1 cellular context compared by ENCODE assay signal in the genomic region with DNA sequence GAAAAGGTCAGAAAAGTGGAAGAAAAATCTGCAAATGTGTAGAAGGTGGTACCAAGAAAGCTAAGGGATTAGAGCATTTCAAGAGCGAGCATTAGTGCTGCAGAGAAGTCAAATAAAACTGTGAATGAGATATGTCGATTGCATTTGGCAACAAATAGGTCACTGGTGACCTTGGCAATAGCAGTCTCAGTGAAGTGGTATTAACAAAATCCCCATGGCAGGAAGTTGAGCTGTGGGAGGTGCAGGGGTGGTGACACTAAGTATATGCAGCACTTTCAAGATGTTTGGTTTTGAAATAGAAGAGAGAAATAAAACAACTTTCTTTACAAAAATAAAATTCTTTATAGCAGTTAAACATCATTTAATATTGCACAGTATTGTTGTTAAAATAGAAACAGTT.
TF ChIP-seq lines count a peak whose summit lies in the region.

No MANE protein-coding gene starts in this region.

TF ChIP-seq in GM23338, 12 proteins besides CTCF, POLR2A, EP300 and RAD21:
- TF ChIP-seq, protein P1, sequence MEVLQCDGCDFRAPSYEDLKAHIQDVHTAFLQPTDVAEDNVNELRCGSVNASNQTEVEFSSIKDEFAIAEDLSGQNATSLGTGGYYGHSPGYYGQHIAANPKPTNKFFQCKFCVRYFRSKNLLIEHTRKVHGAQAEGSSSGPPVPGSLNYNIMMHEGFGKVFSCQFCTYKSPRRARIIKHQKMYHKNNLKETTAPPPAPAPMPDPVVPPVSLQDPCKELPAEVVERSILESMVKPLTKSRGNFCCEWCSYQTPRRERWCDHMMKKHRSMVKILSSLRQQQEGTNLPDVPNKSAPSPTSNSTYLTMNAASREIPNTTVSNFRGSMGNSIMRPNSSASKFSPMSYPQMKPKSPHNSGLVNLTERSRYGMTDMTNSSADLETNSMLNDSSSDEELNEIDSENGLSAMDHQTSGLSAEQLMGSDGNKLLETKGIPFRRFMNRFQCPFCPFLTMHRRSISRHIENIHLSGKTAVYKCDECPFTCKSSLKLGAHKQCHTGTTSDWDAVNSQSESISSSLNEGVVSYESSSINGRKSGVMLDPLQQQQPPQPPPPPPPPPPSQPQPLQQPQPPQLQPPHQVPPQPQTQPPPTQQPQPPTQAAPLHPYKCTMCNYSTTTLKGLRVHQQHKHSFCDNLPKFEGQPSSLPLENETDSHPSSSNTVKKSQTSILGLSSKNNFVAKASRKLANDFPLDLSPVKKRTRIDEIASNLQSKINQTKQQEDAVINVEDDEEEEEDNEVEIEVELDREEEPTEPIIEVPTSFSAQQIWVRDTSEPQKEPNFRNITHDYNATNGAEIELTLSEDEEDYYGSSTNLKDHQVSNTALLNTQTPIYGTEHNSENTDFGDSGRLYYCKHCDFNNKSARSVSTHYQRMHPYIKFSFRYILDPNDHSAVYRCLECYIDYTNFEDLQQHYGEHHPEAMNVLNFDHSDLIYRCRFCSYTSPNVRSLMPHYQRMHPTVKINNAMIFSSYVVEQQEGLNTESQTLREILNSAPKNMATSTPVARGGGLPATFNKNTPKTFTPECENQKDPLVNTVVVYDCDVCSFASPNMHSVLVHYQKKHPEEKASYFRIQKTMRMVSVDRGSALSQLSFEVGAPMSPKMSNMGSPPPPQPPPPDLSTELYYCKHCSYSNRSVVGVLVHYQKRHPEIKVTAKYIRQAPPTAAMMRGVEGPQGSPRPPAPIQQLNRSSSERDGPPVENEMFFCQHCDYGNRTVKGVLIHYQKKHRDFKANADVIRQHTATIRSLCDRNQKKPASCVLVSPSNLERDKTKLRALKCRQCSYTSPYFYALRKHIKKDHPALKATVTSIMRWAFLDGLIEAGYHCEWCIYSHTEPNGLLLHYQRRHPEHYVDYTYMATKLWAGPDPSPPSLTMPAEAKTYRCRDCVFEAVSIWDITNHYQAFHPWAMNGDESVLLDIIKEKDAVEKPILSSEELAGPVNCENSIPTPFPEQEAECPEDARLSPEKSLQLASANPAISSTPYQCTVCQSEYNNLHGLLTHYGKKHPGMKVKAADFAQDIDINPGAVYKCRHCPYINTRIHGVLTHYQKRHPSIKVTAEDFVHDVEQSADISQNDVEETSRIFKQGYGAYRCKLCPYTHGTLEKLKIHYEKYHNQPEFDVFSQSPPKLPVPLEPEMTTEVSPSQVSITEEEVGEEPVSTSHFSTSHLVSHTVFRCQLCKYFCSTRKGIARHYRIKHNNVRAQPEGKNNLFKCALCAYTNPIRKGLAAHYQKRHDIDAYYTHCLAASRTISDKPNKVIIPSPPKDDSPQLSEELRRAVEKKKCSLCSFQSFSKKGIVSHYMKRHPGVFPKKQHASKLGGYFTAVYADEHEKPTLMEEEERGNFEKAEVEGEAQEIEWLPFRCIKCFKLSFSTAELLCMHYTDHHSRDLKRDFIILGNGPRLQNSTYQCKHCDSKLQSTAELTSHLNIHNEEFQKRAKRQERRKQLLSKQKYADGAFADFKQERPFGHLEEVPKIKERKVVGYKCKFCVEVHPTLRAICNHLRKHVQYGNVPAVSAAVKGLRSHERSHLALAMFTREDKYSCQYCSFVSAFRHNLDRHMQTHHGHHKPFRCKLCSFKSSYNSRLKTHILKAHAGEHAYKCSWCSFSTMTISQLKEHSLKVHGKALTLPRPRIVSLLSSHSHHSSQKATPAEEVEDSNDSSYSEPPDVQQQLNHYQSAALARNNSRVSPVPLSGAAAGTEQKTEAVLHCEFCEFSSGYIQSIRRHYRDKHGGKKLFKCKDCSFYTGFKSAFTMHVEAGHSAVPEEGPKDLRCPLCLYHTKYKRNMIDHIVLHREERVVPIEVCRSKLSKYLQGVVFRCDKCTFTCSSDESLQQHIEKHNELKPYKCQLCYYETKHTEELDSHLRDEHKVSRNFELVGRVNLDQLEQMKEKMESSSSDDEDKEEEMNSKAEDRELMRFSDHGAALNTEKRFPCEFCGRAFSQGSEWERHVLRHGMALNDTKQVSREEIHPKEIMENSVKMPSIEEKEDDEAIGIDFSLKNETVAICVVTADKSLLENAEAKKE (CRISPR knock-in tag; IDR thresholded peaks at IDR 0.05): no peak
- TF ChIP-seq POLR2AphosphoS5 (IDR thresholded peaks at IDR 0.05; ENCODE audit: low read depth) (no peak), ZNF114 (CRISPR knock-in tag; IDR thresholded peaks at IDR 0.05) (no peak), NANOG (IDR thresholded peaks at IDR 0.05; ENCODE audit: borderline replicate concordance) (no peak), EZH2phosphoT487 (IDR thresholded peaks at IDR 0.05; ENCODE audit: unreplicated experiment) (no peak), STAT1 (IDR thresholded peaks at IDR 0.05; ENCODE audit: unreplicated experiment) (no peak), ZNF331 (CRISPR knock-in tag; IDR thresholded peaks at IDR 0.05; ENCODE audit: low read depth) (no peak), EZH2 (IDR thresholded peaks at IDR 0.05; ENCODE audit: low read depth, unreplicated experiment) (no peak), CREB1 (CRISPR knock-in tag; IDR thresholded peaks at IDR 0.05; ENCODE audit: low read depth) (no peak), JUNB (IDR thresholded peaks at IDR 0.05; ENCODE audit: unreplicated experiment) (no peak)
- TF ChIP-seq, protein P2, sequence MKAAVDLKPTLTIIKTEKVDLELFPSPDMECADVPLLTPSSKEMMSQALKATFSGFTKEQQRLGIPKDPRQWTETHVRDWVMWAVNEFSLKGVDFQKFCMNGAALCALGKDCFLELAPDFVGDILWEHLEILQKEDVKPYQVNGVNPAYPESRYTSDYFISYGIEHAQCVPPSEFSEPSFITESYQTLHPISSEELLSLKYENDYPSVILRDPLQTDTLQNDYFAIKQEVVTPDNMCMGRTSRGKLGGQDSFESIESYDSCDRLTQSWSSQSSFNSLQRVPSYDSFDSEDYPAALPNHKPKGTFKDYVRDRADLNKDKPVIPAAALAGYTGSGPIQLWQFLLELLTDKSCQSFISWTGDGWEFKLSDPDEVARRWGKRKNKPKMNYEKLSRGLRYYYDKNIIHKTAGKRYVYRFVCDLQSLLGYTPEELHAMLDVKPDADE (IDR thresholded peaks at IDR 0.05): no peak
- TF ChIP-seq, protein P3, sequence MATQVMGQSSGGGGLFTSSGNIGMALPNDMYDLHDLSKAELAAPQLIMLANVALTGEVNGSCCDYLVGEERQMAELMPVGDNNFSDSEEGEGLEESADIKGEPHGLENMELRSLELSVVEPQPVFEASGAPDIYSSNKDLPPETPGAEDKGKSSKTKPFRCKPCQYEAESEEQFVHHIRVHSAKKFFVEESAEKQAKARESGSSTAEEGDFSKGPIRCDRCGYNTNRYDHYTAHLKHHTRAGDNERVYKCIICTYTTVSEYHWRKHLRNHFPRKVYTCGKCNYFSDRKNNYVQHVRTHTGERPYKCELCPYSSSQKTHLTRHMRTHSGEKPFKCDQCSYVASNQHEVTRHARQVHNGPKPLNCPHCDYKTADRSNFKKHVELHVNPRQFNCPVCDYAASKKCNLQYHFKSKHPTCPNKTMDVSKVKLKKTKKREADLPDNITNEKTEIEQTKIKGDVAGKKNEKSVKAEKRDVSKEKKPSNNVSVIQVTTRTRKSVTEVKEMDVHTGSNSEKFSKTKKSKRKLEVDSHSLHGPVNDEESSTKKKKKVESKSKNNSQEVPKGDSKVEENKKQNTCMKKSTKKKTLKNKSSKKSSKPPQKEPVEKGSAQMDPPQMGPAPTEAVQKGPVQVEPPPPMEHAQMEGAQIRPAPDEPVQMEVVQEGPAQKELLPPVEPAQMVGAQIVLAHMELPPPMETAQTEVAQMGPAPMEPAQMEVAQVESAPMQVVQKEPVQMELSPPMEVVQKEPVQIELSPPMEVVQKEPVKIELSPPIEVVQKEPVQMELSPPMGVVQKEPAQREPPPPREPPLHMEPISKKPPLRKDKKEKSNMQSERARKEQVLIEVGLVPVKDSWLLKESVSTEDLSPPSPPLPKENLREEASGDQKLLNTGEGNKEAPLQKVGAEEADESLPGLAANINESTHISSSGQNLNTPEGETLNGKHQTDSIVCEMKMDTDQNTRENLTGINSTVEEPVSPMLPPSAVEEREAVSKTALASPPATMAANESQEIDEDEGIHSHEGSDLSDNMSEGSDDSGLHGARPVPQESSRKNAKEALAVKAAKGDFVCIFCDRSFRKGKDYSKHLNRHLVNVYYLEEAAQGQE (IDR thresholded peaks at IDR 0.05; ENCODE audit: unreplicated experiment): no peak
TF ChIP-seq in GM23338: peak in this region for 0.
